21 cellular contexts compared by ENCODE assay signal in genomic region chr13:92158335-92158734, GRCh38.
DNase-seq lines count a peak whose midpoint lies in the region; ATAC-seq and TF ChIP-seq lines count a peak whose summit lies in the region.
"Had no signal": no experiment of that assay in that cellular context is flagged by ENCODE, and none has a peak within 500 bp of the region (broad histone marks: within the 10 kb centered on the region; RNA-seq: fewer than 3 reads in every experiment).

No MANE protein-coding gene starts in this region.

- no peaks in the 10 kb centered on the region for H3K27me3 Mint-ChIP-seq in natural killer cell (ENCODE audit: low read depth in 2 of 2)
- H3K27me3 Mint-ChIP-seq: activated CD4-positive, alpha-beta T cell treated with anti-CD3 and anti-CD28 coated beads, Interleukin-2, amount 10 ng/mL, durations not matched to agents 24 days and 14 days; naive B cell had no signal

- DNase-seq in Kasumi-1 (lab: John Stamatoyannopoulos, UW) (peak; percentile 55 to 67), RKO (ENCODE audit: low spot score) (peak; percentile 60), choroid plexus epithelial cell (ENCODE audit: low read depth) (peak; percentile 66), stromal cell of bone marrow (ENCODE audit: low read depth) (peak; percentile 6), natural killer cell (no peak), NCI-H1417 (lab: John Stamatoyannopoulos, UW) (no peak), NCI-H446 (lab: John Stamatoyannopoulos, UW) (no peak), DMS53 treated with DMSO at 0.1 percent for 48 hours (lab: John Stamatoyannopoulos, UW; ENCODE audit: unreplicated experiment) (no peak)
- DNase-seq: activated CD4-positive, alpha-beta T cell treated with anti-CD3 and anti-CD28 coated beads, Interleukin-2, amount 10 ng/mL, durations not matched to agents 24 days and 14 days; activated T-cell treated with anti-CD3 and anti-CD28 coated beads for 4 hours; esophagus squamous epithelium; HCEC 1CT; naive B cell; NCI-H1930; NCI-H748 treated with DMSO at 0.1 percent for 48 hours; psoas muscle; Right ventricle myocardium superior had no signal

- no peak for ATAC-seq in natural killer cell
- ATAC-seq: activated naive CD4-positive, alpha-beta T cell treated with anti-CD3 and anti-CD28 coated beads, Interleukin-2, amount 50 U/mL, for 72 hours; K562; psoas muscle had no signal

- intact Hi-C loops in natural killer cell (cut with micrococcal nuclease), result no loop called here

- H3K4me3 Mint-ChIP-seq in natural killer cell, result no peak overlapping the region
- H3K4me3 Mint-ChIP-seq: activated CD4-positive, alpha-beta T cell treated with anti-CD3 and anti-CD28 coated beads, Interleukin-2, amount 10 ng/mL, durations not matched to agents 24 days and 14 days; naive B cell; T-helper 2 cell treated with Interferon-gamma antibody and Interleukin-4, amounts not matched to agents 5 μg/mL and 100 μg/mL, for 36 hours had no signal

- TF ChIP-seq CTCF in choroid plexus epithelial cell (conservative IDR thresholded peaks at IDR 0.05; ENCODE audit: low read depth, low read length) (no peak), natural killer cell (IDR thresholded peaks at IDR 0.05) (no peak)

- H3K4me3 ChIP-seq in choroid plexus epithelial cell (ENCODE audit: low read depth, low read length), result no peak overlapping the region
- H3K4me3 ChIP-seq: esophagus squamous epithelium, K562, psoas muscle, suprapubic skin had no signal

- no peaks in the 10 kb centered on the region for H3K4me1 Mint-ChIP-seq in natural killer cell
- H3K4me1 Mint-ChIP-seq: activated CD4-positive, alpha-beta T cell treated with anti-CD3 and anti-CD28 coated beads, Interleukin-2, amount 10 ng/mL, durations not matched to agents 24 days and 14 days; naive B cell had no signal

- H3K36me3 Mint-ChIP-seq in natural killer cell, result no peaks in the 10 kb centered on the region
- H3K36me3 Mint-ChIP-seq: activated naive CD4-positive, alpha-beta T cell treated with anti-CD3 and anti-CD28 coated beads, Interleukin-2, amount 50 U/mL, for 72 hours; naive B cell had no signal

- H3K9me3 Mint-ChIP-seq in natural killer cell, result peaks cover 7 to 18% of the 10 kb centered on the region in 2 donors
- H3K9me3 Mint-ChIP-seq: activated CD4-positive, alpha-beta T cell treated with anti-CD3 and anti-CD28 coated beads, Interleukin-2, amount 10 ng/mL, durations not matched to agents 24 days and 14 days; activated naive CD4-positive, alpha-beta T cell treated with anti-CD3 and anti-CD28 coated beads, Interleukin-2, amount 50 U/mL, for 72 hours; T-helper 2 cell treated with Interferon-gamma antibody and Interleukin-4, amounts not matched to agents 5 μg/mL and 100 μg/mL, for 36 hours had no signal

- H3K27ac Mint-ChIP-seq in natural killer cell, result no peak overlapping the region
- H3K27ac Mint-ChIP-seq: activated CD4-positive, alpha-beta T cell treated with anti-CD3 and anti-CD28 coated beads, Interleukin-2, amount 10 ng/mL, durations not matched to agents 24 days and 14 days; activated naive CD4-positive, alpha-beta T cell treated with anti-CD3 and anti-CD28 coated beads, Interleukin-2, amount 50 U/mL, for 72 hours; naive B cell; T-helper 2 cell treated with Interferon-gamma antibody and Interleukin-4, amounts not matched to agents 5 μg/mL and 100 μg/mL, for 36 hours had no signal

Comparison
In these comparisons a context has a peak if more than half of its experiments do, and no peak if none do; other contexts are left out.
1. DNase-seq: peak in Kasumi-1 (2 of 2), RKO (single experiment), choroid plexus epithelial cell (single experiment) and stromal cell of bone marrow (single experiment); none in natural killer cell (single experiment), NCI-H1417 (0 of 3), NCI-H446 (0 of 2) and DMS53 treated with DMSO at 0.1 percent for 48 hours (single experiment).